ENCODE assay signal across 18 cellular contexts in the genomic region with DNA sequence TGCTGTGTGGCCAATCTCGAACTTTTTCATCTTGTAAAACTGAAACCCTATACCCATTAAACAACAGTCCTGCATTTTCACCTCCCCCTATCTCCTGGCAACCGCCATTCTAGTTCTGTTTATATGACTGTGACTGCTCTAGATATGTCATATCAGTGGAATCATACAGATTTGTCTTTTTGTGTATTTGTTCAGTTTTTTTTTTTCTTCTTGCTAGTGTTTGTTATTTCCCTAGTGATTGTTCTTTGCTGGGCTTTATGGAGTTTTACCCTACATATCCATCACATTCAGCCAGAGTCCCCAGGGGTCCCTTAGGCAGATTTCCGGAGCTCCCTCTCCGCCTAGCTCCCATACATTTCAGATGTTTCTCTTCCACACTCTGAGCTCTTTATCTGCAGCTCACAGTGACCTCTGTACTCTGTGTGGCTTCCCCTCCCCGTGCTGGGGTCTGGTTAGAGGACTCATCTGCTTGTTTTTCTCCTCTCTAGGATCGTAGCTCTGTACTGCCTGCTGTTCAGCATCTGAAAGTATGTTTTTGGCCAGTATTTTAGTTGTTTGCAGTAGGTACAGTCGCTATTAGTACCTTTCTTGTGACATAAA. TPM values are rescaled to one million over a fixed set of nuclear protein-coding genes. Genes with fewer than 3 reads are reported as not detected.
DNase-seq lines count a peak whose midpoint lies in the region; ATAC-seq and TF ChIP-seq lines count a peak whose summit lies in the region.
"Had no signal": no experiment of that assay in that cellular context is flagged by ENCODE, and none has a peak within 500 bp of the region (broad histone marks: within the 10 kb centered on the region; RNA-seq: fewer than 3 reads in every experiment).

No MANE protein-coding gene starts in this region.

- CTCF ChIA-PET in Caco-2 (lab: Charles Lee): interaction anchor here (0.7 to 1.1 kb wide), 5 partner anchors 93 to 614 kb away, joined by 3 to 6 read pairs (median 4); partner anchors contain the start of gene MCCC2

- H3K4me1 ChIP-seq in Caco-2: peaks cover 26% of the 10 kb centered on the region

- peak; percentile 61 to 62 for DNase-seq in Caco-2
- peak; percentile 33 for DNase-seq in NCI-H2227 (lab: John Stamatoyannopoulos, UW; ENCODE audit: unreplicated experiment)
- peak; percentile 17 for DNase-seq in brain microvascular endothelial cell
- no peak for DNase-seq in mesothelial cell of epicardium (ENCODE audit: low spot score in 2 of 2, unreplicated experiment in 2 of 2)
- DNase-seq in DMS79 treated with DMSO at 0.1 percent for 48 hours (lab: John Stamatoyannopoulos, UW): no peak
- no peak for DNase-seq in EL
- DNase-seq: activated CD4-positive, CD25-positive, alpha-beta regulatory T cell; activated T-cell treated with anti-CD3 and anti-CD28 coated beads, Interleukin-2, amount 50 U/mL, for 24 hours; foreskin melanocyte; GF-D8; left ventricle myocardium superior; NCI-H524 treated with DMSO at 0.1 percent for 48 hours; SIG-M5; stimulated activated naive CD4-positive, alpha-beta T cell treated with Interleukin-2 at 50 U/mL for 16 hours had no signal

- H3K36me3 ChIP-seq in Caco-2 (ENCODE audit: control insufficient read depth, insufficient read depth, low read length) (no peaks in the 10 kb centered on the region), brain microvascular endothelial cell (replicated peaks) (no peaks in the 10 kb centered on the region)

- no peaks in the 10 kb centered on the region for H3K9me3 Mint-ChIP-seq in Caco-2 (ENCODE audit: unreplicated experiment)
- H3K9me3 Mint-ChIP-seq in mesothelial cell of epicardium: no peaks in the 10 kb centered on the region

- ATAC-seq in HG03139 (IDR thresholded peaks at IDR 0.05; ENCODE audit: unreplicated experiment): no peak
- ATAC-seq in HG03571 (IDR thresholded peaks at IDR 0.05; ENCODE audit: unreplicated experiment): no peak
- ATAC-seq: left ventricle myocardium superior had no signal

- H3K4me3 ChIP-seq in Caco-2 (ENCODE audit: low read depth, low read length) (peak overlapping the region; percentile 15; the same call in 1 of the 2 replicates), brain microvascular endothelial cell (ENCODE audit: low read depth, low read length) (no peak overlapping the region)

- H3K4me1 Mint-ChIP-seq in Caco-2 (ENCODE audit: low read depth, unreplicated experiment): peaks cover 19% of the 10 kb centered on the region
- peaks cover 11% of the 10 kb centered on the region for H3K4me1 Mint-ChIP-seq in mesothelial cell of epicardium

- POLR2A ChIA-PET in Caco-2 (lab: Charles Lee): interaction anchor here (1.3 kb wide), 1 partner anchor 107 kb away, joined by 9 read pairs; the partner anchor contains the start of gene MCCC2

- BruUV-seq in Caco-2 (replicated peaks; lab: Mats Ljungman, UMichigan): no TSS peak

- H3K27me3 Mint-ChIP-seq in Caco-2 (ENCODE audit: insufficient read depth, unreplicated experiment) (no peaks in the 10 kb centered on the region), mesothelial cell of epicardium (ENCODE audit: low read depth) (peaks cover 20% of the 10 kb centered on the region)

- H3K27ac ChIP-seq in brain microvascular endothelial cell: no peak overlapping the region

- in situ Hi-C loops in brain microvascular endothelial cell (cut with HindIII; ENCODE audit: low pct_ligation_motif_present, low sequenced_read_pairs): no loop called here

- TF ChIP-seq CTCF in Caco-2 (IDR thresholded peaks at IDR 0.05; ENCODE audit: insufficient read depth in 1 of 2, low read depth in 1 of 2, low read length in 1 of 2, severe bottlenecking in 1 of 2, unreplicated experiment in 1 of 2) (no peak), brain microvascular endothelial cell (IDR thresholded peaks at IDR 0.05; ENCODE audit: low read depth, low read length, missing control alignments) (no peak), mesothelial cell of epicardium (IDR thresholded peaks at IDR 0.05; ENCODE audit: unreplicated experiment) (no peak)

- intact Hi-C loops in Caco-2 (cut with micrococcal nuclease; ENCODE audit: unreplicated experiment): loop anchor here (5.0 kb wide), 1 partner anchor 63 kb away; no protein-coding TSS in a partner anchor

- H3K36me3 Mint-ChIP-seq in Caco-2 (ENCODE audit: insufficient read depth, unreplicated experiment) (peaks cover 5% of the 10 kb centered on the region), mesothelial cell of epicardium (no peaks in the 10 kb centered on the region)

- peak overlapping the region; percentile 88 for H3K27ac Mint-ChIP-seq in Caco-2 (ENCODE audit: unreplicated experiment)
- peak overlapping the region; percentile 22 for H3K27ac Mint-ChIP-seq in mesothelial cell of epicardium
- H3K27ac Mint-ChIP-seq: activated T-cell treated with anti-CD3 and anti-CD28 coated beads, Interleukin-2, amount 50 U/mL, for 24 hours had no signal

- H3K27me3 ChIP-seq in Caco-2 (replicated peaks; ENCODE audit: control insufficient read depth, insufficient read depth, low read length) (no peaks in the 10 kb centered on the region), brain microvascular endothelial cell (replicated peaks) (no peaks in the 10 kb centered on the region)

- no peaks in the 10 kb centered on the region for H3K9me3 ChIP-seq in Caco-2

- H3K4me3 Mint-ChIP-seq in Caco-2 (ENCODE audit: unreplicated experiment): peak overlapping the region; percentile 72
- H3K4me3 Mint-ChIP-seq in mesothelial cell of epicardium: peak overlapping the region; percentile 4
- H3K4me3 Mint-ChIP-seq: activated T-cell treated with anti-CD3 and anti-CD28 coated beads, Interleukin-2, amount 50 U/mL, for 24 hours had no signal

RNA-seq across cellular contexts. Expression of gene CARTPT, which starts 25.1 kb away (rescaled TPM):
- total RNA-seq in Caco-2 (2022): not detected in 2 replicates
- not detected in 3 replicates for total RNA-seq in mesothelial cell of epicardium
- total RNA-seq: dermis microvascular lymphatic vessel endothelial cell, left ventricle myocardium superior, omental fat pad had no signal

Comparison
In these comparisons a context has a peak if more than half of its experiments do, and no peak if none do; other contexts are left out.
1. DNase-seq: peak in Caco-2 (2 of 2), NCI-H2227 (single experiment) and brain microvascular endothelial cell (single experiment); none in mesothelial cell of epicardium (0 of 2), DMS79 treated with DMSO at 0.1 percent for 48 hours (single experiment) and EL (single experiment).